Comparison of ENCODE assay signal across 38 cellular contexts in the genomic region with DNA sequence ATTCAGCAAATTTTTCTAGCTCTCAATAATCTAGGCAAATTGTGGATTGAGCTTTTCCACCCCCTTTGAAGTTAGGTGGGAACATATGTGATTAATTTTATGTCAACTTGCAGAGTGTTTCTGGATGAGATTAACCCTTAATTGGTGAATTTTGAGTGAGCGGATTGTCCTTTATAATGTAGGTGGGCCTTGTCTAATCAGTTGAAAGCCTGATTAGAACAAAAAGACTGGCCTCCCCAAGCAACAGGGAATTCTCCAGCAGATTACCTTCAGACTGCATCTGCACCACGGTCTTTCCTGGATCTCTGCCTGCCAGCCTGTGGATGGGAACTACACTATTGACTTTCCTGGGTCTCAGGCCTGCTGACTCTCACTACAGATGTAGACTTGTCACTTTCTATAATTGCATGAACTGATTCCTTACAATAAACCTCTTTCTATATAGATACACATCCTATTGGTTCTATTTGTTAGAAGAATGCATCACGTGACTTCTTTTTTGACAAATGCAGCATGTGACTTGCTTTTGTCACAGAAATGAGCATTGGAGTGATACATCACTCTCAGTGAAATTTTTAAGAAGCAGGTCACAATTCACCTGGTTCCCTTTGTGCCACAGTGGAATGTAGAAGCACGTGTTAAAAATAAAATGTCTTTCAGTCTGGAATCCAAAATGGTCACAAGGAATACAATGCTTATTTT.
"Had no signal": no experiment of that assay in that cellular context is flagged by ENCODE, and none has a peak within 500 bp of the region (broad histone marks: within the 10 kb centered on the region; RNA-seq: fewer than 3 reads in every experiment).

No MANE protein-coding gene starts in this region.

- H3K27me3 Mint-ChIP-seq: activated B cell treated with CpG ODN at 0.5 μM for 24 hours; activated CD4-positive, alpha-beta memory T cell treated with anti-CD3 and anti-CD28 coated beads for 36 hours; activated CD4-positive, alpha-beta T cell treated with anti-CD3 and anti-CD28 coated beads, Interleukin-2, amount 10 ng/mL, durations not matched to agents 24 days and 14 days; activated CD8-positive, alpha-beta T cell treated with anti-CD3 and anti-CD28 coated beads for 36 hours; activated naive CD8-positive, alpha-beta T cell treated with anti-CD3 and anti-CD28 coated beads for 36 hours; activated T-helper 17 cell treated with anti-CD3 and anti-CD28 coated beads, Interleukin-2, amount 50 U/mL, for 72 hours; brain; central memory CD8-positive, alpha-beta T cell had no signal

- DNase-seq: activated B cell treated with CpG ODN at 0.5 μM for 24 hours; activated CD4-positive, alpha-beta memory T cell treated with anti-CD3 and anti-CD28 coated beads for 36 hours; activated CD4-positive, alpha-beta T cell treated with anti-CD3 and anti-CD28 coated beads for 4 hours; activated CD4-positive, alpha-beta T cell treated with anti-CD3 and anti-CD28 coated beads, Interleukin-2, amount 10 ng/mL, durations not matched to agents 24 days and 14 days; activated CD4-positive, alpha-beta T cell treated with anti-CD3 and anti-CD28 coated beads, Interleukin-2, amount 50 U/mL, for 1 hour; activated CD4-positive, alpha-beta T cell treated with anti-CD3 and anti-CD28 coated beads, Interleukin-2, amount 50 U/mL, for 4 hours; activated CD4-positive, CD25-positive, alpha-beta regulatory T cell treated with anti-CD3 and anti-CD28 coated beads, Interleukin-2, amount 50 U/mL, for 72 hours; activated CD8-positive, alpha-beta memory T cell treated with anti-CD3 and anti-CD28 coated beads, Interleukin-2, amount 50 U/mL, for 4 hours; activated CD8-positive, alpha-beta T cell treated with anti-CD3 and anti-CD28 coated beads for 36 hours; activated effector memory CD4-positive, alpha-beta T cell treated with anti-CD3 and anti-CD28 coated beads, Interleukin-2, amount 50 U/mL, for 16 hours; activated gamma-delta T cell treated with Interleukin-2 at 50 U/mL for 16 hours; activated naive CD4-positive, alpha-beta T cell; activated naive CD4-positive, alpha-beta T cell treated with anti-CD3 and anti-CD28 coated beads for 36 hours; activated naive CD4-positive, alpha-beta T cell treated with anti-CD3 and anti-CD28 coated beads, Interleukin-2, amount 50 U/mL, for 16 hours; activated naive CD8-positive, alpha-beta T cell treated with anti-CD3 and anti-CD28 coated beads for 36 hours; activated T-cell treated with anti-CD3 and anti-CD28 coated beads for 4 hours; activated T-cell treated with anti-CD3 and anti-CD28 coated beads, Interleukin-2, amount 50 U/mL, for 1 hour; activated T-cell treated with anti-CD3 and anti-CD28 coated beads, Interleukin-2, amount 50 U/mL, for 4 hours; activated T-cell treated with anti-CD3 and anti-CD28 coated beads, Interleukin-2, amount 50 U/mL, for 72 hours; adrenal gland; amniotic stem cell; aorta; caudate nucleus; cerebellar nuclear complex; T-helper 1 cell; T-helper 2 cell; T-helper 9 cell had no signal

- H3K27me3 ChIP-seq: adrenal gland, cardiac muscle cell had no signal

- H3K4me3 ChIP-seq: adrenal gland, cardiac muscle cell had no signal

- H3K4me3 Mint-ChIP-seq: activated B cell treated with CpG ODN at 0.5 μM for 24 hours; activated CD4-positive, alpha-beta memory T cell treated with anti-CD3 and anti-CD28 coated beads for 36 hours; activated CD4-positive, alpha-beta T cell treated with anti-CD3 and anti-CD28 coated beads, Interleukin-2, amount 10 ng/mL, durations not matched to agents 24 days and 14 days; activated CD8-positive, alpha-beta T cell treated with anti-CD3 and anti-CD28 coated beads for 36 hours; activated naive CD4-positive, alpha-beta T cell treated with anti-CD3 and anti-CD28 coated beads for 36 hours; activated naive CD8-positive, alpha-beta T cell treated with anti-CD3 and anti-CD28 coated beads for 36 hours; activated T-cell treated with anti-CD3 and anti-CD28 coated beads, Interleukin-2, amount 50 U/mL, for 4 hours; activated T-cell treated with anti-CD3 and anti-CD28 coated beads, Interleukin-2, amount 50 U/mL, for 72 hours; activated T-helper 1 cell treated with anti-CD3 and anti-CD28 coated beads, Interleukin-12 subunit alpha, Interleukin-12 subunit beta, Interleukin-2, Interleukin-4 antibody, amounts not matched to agents 30 ng/mL and 10 ng/mL and 1 ng/mL, durations not matched to agents 14 hours and 24 hours and 36 hours; activated T-helper 17 cell treated with anti-CD3 and anti-CD28 coated beads, Interleukin-2, amount 50 U/mL, for 72 hours; brain; central memory CD8-positive, alpha-beta T cell; T-helper 1 cell treated with Interleukin-12 subunit alpha and Interleukin-12 subunit beta and Interleukin-4 antibody, amounts not matched to agents 30 μg/mL and 1 μg/mL, for 36 hours; T-helper 2 cell treated with Interferon-gamma antibody and Interleukin-4, amounts not matched to agents 5 μg/mL and 100 μg/mL, for 36 hours had no signal

- H3K36me3 ChIP-seq: adrenal gland, cardiac muscle cell had no signal

- H3K9me3 ChIP-seq: adrenal gland had no signal

- H3K4me1 ChIP-seq: adrenal gland had no signal

- FAIRE-seq: bronchial epithelial cell, TTC549 had no signal

- H3K27ac Mint-ChIP-seq: activated B cell treated with CpG ODN at 0.5 μM for 24 hours; activated CD4-positive, alpha-beta memory T cell treated with anti-CD3 and anti-CD28 coated beads for 36 hours; activated CD4-positive, alpha-beta T cell treated with anti-CD3 and anti-CD28 coated beads, Interleukin-2, amount 10 ng/mL, durations not matched to agents 24 days and 14 days; activated CD8-positive, alpha-beta T cell treated with anti-CD3 and anti-CD28 coated beads for 36 hours; activated naive CD4-positive, alpha-beta T cell treated with anti-CD3 and anti-CD28 coated beads for 36 hours; activated naive CD4-positive, alpha-beta T cell treated with anti-CD3 and anti-CD28 coated beads, Interleukin-2, amount 50 U/mL, for 72 hours; activated naive CD8-positive, alpha-beta T cell treated with anti-CD3 and anti-CD28 coated beads for 36 hours; activated T-cell treated with anti-CD3 and anti-CD28 coated beads, Interleukin-2, amount 50 U/mL, for 72 hours; activated T-helper 1 cell treated with anti-CD3 and anti-CD28 coated beads, Interleukin-12 subunit alpha, Interleukin-12 subunit beta, Interleukin-2, Interleukin-4 antibody, amounts not matched to agents 30 ng/mL and 10 ng/mL and 1 ng/mL, durations not matched to agents 14 hours and 24 hours and 36 hours; activated T-helper 17 cell treated with anti-CD3 and anti-CD28 coated beads, Interleukin-2, amount 50 U/mL, for 72 hours; T-helper 1 cell treated with Interleukin-12 subunit alpha and Interleukin-12 subunit beta and Interleukin-4 antibody, amounts not matched to agents 30 μg/mL and 1 μg/mL, for 36 hours; T-helper 2 cell treated with Interferon-gamma antibody and Interleukin-4, amounts not matched to agents 5 μg/mL and 100 μg/mL, for 36 hours had no signal

- H3K27ac ChIP-seq: adrenal gland, cardiac muscle cell, VCaP had no signal

- H3K36me3 Mint-ChIP-seq: activated CD4-positive, alpha-beta memory T cell treated with anti-CD3 and anti-CD28 coated beads for 36 hours; activated naive CD4-positive, alpha-beta T cell treated with anti-CD3 and anti-CD28 coated beads, Interleukin-2, amount 50 U/mL, for 72 hours; activated naive CD8-positive, alpha-beta T cell treated with anti-CD3 and anti-CD28 coated beads for 36 hours; brain had no signal

- H3K4me1 Mint-ChIP-seq: activated B cell treated with CpG ODN at 0.5 μM for 24 hours; activated CD4-positive, alpha-beta T cell treated with anti-CD3 and anti-CD28 coated beads, Interleukin-2, amount 10 ng/mL, durations not matched to agents 24 days and 14 days; activated naive CD8-positive, alpha-beta T cell treated with anti-CD3 and anti-CD28 coated beads for 36 hours; activated T-helper 17 cell treated with anti-CD3 and anti-CD28 coated beads, Interleukin-2, amount 50 U/mL, for 72 hours; brain; central memory CD8-positive, alpha-beta T cell had no signal

- ATAC-seq: activated CD8-positive, alpha-beta T cell treated with anti-CD3 and anti-CD28 coated beads for 36 hours; activated naive CD4-positive, alpha-beta T cell treated with anti-CD3 and anti-CD28 coated beads, Interleukin-2, amount 50 U/mL, for 72 hours; activated T-cell treated with anti-CD3 and anti-CD28 coated beads, Interleukin-2, amount 50 U/mL, for 4 hours; activated T-cell treated with anti-CD3 and anti-CD28 coated beads, Interleukin-2, amount 50 U/mL, for 72 hours; activated T-helper 17 cell treated with anti-CD3 and anti-CD28 coated beads, Interleukin-2, amount 50 U/mL, for 72 hours had no signal
